1 cellular context compared by ENCODE assay signal in the genomic region with DNA sequence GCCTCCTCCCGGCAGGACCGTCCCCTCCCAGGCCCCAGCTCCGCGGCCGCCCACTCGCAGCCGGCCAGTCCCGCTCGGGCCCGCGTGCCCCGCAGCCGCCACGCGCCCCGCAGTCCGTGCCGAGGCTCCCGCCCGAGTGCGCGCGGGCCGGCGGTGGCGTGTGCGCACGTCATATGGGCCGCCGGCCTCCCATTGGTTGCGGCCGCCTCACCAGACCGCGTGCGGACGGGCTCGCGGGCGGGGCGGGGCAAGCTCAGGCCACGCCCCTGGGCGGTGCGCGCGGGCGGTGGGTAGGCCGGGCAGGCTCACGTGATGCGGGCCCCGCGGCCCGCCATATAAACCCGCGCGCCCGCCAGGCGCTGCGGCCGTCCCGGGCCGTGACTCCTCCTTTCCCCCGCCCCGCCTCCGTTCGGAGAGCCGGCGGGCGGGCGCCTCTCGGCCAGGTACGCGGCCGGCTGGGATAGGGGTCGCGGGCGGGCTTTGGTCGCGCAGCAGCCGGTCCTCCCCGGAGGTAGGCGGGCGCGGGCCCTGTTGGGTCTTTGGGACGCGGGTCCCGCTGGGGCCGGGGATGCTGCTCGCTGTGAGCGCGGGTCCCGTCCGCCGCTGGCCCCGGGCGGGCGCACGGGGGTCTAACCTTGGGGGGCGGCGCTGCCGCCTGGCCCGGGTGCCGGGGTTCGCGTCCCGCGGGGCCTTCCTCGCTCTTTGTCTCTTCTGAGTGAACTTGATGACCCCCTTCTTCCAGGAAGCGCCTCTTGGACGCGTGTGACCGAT.
TF ChIP-seq lines count a peak whose summit lies in the region.

A gene (plus strand): TSS at position 362 of the 771 bp plus-strand sequence. CDS start 408 bp downstream, at position 770.

TF ChIP-seq in H1, 55 proteins besides CTCF, POLR2A, EP300 and RAD21 (continued from another document):
- TF ChIP-seq SP4 (IDR thresholded peaks at IDR 0.05; ENCODE audit: low read length) (no peak), SP1 (IDR thresholded peaks at IDR 0.05; ENCODE audit: low read depth, low read length) (0 out of 2 replicates have a peak, but pooled peaks have one; percentile 38), RBBP5 (IDR thresholded peaks at IDR 0.05; ENCODE audit: borderline replicate concordance, low read depth, low read length) (no peak), CBX5 (IDR thresholded peaks at IDR 0.05; ENCODE audit: low read depth, low read length) (no peak), CREB1 (IDR thresholded peaks at IDR 0.05) (peak; percentile 86; the same call in 1 of the 2 replicates), EGR1 (IDR thresholded peaks at IDR 0.05; ENCODE audit: borderline replicate concordance, low read depth, low read length) (no peak), PHF8 (conservative IDR thresholded peaks at IDR 0.05; ENCODE audit: low read depth, low read length) (peak; percentile 57), SP2 (IDR thresholded peaks at IDR 0.05; ENCODE audit: low read length) (no peak), SUZ12 (IDR thresholded peaks at IDR 0.05; ENCODE audit: low read length) (no peak), RFX5 (IDR thresholded peaks at IDR 0.05; ENCODE audit: borderline replicate concordance, low read depth, low read length) (no peak), SIRT6 (IDR thresholded peaks at IDR 0.05; ENCODE audit: low read length) (no peak), TAF7 (optimal IDR thresholded peaks at IDR 0.05; ENCODE audit: borderline replicate concordance, low read depth, low read length) (peak; percentile 61), BRCA1 (IDR thresholded peaks at IDR 0.05; ENCODE audit: low read depth, low read length) (no peak), ZNF274 (IDR thresholded peaks at IDR 0.05; ENCODE audit: borderline replicate concordance, extremely low read depth, low read length) (no peak), RNF2 (IDR thresholded peaks at IDR 0.05; ENCODE audit: borderline replicate concordance, low read depth, low read length, missing control alignments, poor library complexity, severe bottlenecking) (no peak), YY1 (IDR thresholded peaks at IDR 0.05; ENCODE audit: low read depth, low read length) (0 out of 2 replicates have a peak, but pooled peaks have one; percentile 34), HDAC2 (IDR thresholded peaks at IDR 0.05; ENCODE audit: borderline replicate concordance in 1 of 2, low read depth in 2 of 2, low read length in 2 of 2) (peak in 1 of 2 experiments; percentile 67; a peak in 2 of 4 replicates), TCF12 (IDR thresholded peaks at IDR 0.05; ENCODE audit: low read depth, low read length) (no peak), GTF2F1 (IDR thresholded peaks at IDR 0.05; ENCODE audit: borderline replicate concordance, low read depth, low read length) (no peak), SIX5 (IDR thresholded peaks at IDR 0.05; ENCODE audit: low read depth, low read length) (no peak), POLR2AphosphoS5 (IDR thresholded peaks at IDR 0.05; ENCODE audit: low read depth, low read length) (peak; percentile 60)
- TF ChIP-seq, protein P1, sequence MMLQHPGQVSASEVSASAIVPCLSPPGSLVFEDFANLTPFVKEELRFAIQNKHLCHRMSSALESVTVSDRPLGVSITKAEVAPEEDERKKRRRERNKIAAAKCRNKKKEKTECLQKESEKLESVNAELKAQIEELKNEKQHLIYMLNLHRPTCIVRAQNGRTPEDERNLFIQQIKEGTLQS (IDR thresholded peaks at IDR 0.05; ENCODE audit: insufficient read depth, low read depth, low read length): peak; percentile 46; the same call in 1 of the 2 replicates
- TF ChIP-seq, protein P2, sequence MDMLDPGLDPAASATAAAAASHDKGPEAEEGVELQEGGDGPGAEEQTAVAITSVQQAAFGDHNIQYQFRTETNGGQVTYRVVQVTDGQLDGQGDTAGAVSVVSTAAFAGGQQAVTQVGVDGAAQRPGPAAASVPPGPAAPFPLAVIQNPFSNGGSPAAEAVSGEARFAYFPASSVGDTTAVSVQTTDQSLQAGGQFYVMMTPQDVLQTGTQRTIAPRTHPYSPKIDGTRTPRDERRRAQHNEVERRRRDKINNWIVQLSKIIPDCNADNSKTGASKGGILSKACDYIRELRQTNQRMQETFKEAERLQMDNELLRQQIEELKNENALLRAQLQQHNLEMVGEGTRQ (IDR thresholded peaks at IDR 0.05; ENCODE audit: low read length): peak; percentile 93
- TF ChIP-seq, protein P3, sequence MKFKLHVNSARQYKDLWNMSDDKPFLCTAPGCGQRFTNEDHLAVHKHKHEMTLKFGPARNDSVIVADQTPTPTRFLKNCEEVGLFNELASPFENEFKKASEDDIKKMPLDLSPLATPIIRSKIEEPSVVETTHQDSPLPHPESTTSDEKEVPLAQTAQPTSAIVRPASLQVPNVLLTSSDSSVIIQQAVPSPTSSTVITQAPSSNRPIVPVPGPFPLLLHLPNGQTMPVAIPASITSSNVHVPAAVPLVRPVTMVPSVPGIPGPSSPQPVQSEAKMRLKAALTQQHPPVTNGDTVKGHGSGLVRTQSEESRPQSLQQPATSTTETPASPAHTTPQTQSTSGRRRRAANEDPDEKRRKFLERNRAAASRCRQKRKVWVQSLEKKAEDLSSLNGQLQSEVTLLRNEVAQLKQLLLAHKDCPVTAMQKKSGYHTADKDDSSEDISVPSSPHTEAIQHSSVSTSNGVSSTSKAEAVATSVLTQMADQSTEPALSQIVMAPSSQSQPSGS (IDR thresholded peaks at IDR 0.05; ENCODE audit: low read length): no peak
